16 cellular contexts compared by ENCODE assay signal in genomic region chr13:77916481-77916880, GRCh38. TPM values are rescaled to one million over a fixed set of nuclear protein-coding genes. Genes with fewer than 3 reads are reported as not detected.
DNase-seq lines count a peak whose midpoint lies in the region; ATAC-seq, FAIRE-seq and TF ChIP-seq lines count a peak whose summit lies in the region.
"Had no signal": no experiment of that assay in that cellular context is flagged by ENCODE, and none has a peak within 500 bp of the region (broad histone marks: within the 10 kb centered on the region; RNA-seq: fewer than 3 reads in every experiment).

No MANE protein-coding gene starts in this region.

- H3K4me3 ChIP-seq in iPS-15b (ENCODE audit: low read depth, low read length), result peak overlapping the region; percentile 90
- peak overlapping the region in 3 of 4 donors; percentile 13 to 55 (median 49) for H3K4me3 ChIP-seq in sigmoid colon

- no peak for TF ChIP-seq POLR2A in sigmoid colon (IDR thresholded peaks at IDR 0.05)

- H3K4me1 ChIP-seq in ES-I3 (ENCODE audit: insufficient read depth, low read length) (no peaks in the 10 kb centered on the region), iPS-15b (ENCODE audit: control insufficient read depth, insufficient read depth, low read length) (peaks cover 7% of the 10 kb centered on the region), sigmoid colon (peaks cover 0 to 19% (median 17%) of the 10 kb centered on the region in 4 donors)

- peak overlapping the region in 1 of 4 donors; percentile 16 for H3K27ac ChIP-seq in sigmoid colon

- no peak for TF ChIP-seq EP300 in sigmoid colon (IDR thresholded peaks at IDR 0.05)

- peaks cover 10% of the 10 kb centered on the region for H3K36me3 Mint-ChIP-seq in brain
- H3K36me3 Mint-ChIP-seq: CD8-positive, alpha-beta T cell had no signal

- TF ChIP-seq CTCF in brain (conservative IDR thresholded peaks at IDR 0.05), result no peak
- no peak for TF ChIP-seq CTCF in sigmoid colon (IDR thresholded peaks at IDR 0.05)

- H3K9me3 Mint-ChIP-seq in brain, result peaks cover 0 to 3% (median 0%) of the 10 kb centered on the region in 5 experiments
- H3K9me3 Mint-ChIP-seq: activated CD4-positive, alpha-beta memory T cell treated with anti-CD3 and anti-CD28 coated beads, Interleukin-2, amount 10 ng/mL, durations not matched to agents 7 days and 5 days; CD8-positive, alpha-beta T cell; central memory CD8-positive, alpha-beta T cell had no signal

- H3K9ac ChIP-seq in ES-I3 (ENCODE audit: low read depth, low read length) (peak overlapping the region; percentile 56; the same call in 1 of the 2 replicates), iPS-15b (ENCODE audit: low read depth, low read length) (no peak overlapping the region)

- intact Hi-C loops in sigmoid colon (cut with DNase I), result no loop called here

- H3K36me3 ChIP-seq in ES-I3 (ENCODE audit: insufficient read depth, low read length) (no peaks in the 10 kb centered on the region), iPS-15b (ENCODE audit: control insufficient read depth, insufficient read depth, low read length) (no peaks in the 10 kb centered on the region), sigmoid colon (no peaks in the 10 kb centered on the region)

- no peak for FAIRE-seq in GM19239 (lab: Jason Lieb, UNC)
- FAIRE-seq: endothelial cell of umbilical vein, TTC549 had no signal

- 71 to 73% methylated on average over 4 of the region's 4 CpGs for WGBS in sigmoid colon, 2 donors

- no peak for ATAC-seq in HG03571 (IDR thresholded peaks at IDR 0.05; ENCODE audit: unreplicated experiment)
- ATAC-seq: CD8-positive, alpha-beta T cell had no signal

- DNase-seq in sigmoid colon, result no peak
- no peak for DNase-seq in NCI-H1105 treated with DMSO at 0.1 percent for 48 hours (lab: John Stamatoyannopoulos, UW)
- DNase-seq in iPS-NIHi7 (ENCODE audit: extremely low spot score), result no peak
- DNase-seq in GM19239 (ENCODE audit: insufficient read length, low spot score), result no peak
- DNase-seq: activated CD4-positive, alpha-beta memory T cell treated with anti-CD3 and anti-CD28 coated beads, Interleukin-2, amount 10 ng/mL, durations not matched to agents 7 days and 5 days; CD8-positive, alpha-beta T cell; mesendoderm; NCI-H69 had no signal

- H3K4me1 Mint-ChIP-seq in brain, result peaks cover 8% of the 10 kb centered on the region
- H3K4me1 Mint-ChIP-seq: activated CD4-positive, alpha-beta memory T cell treated with anti-CD3 and anti-CD28 coated beads, Interleukin-2, amount 10 ng/mL, durations not matched to agents 7 days and 5 days; central memory CD8-positive, alpha-beta T cell had no signal

- H3K9me3 ChIP-seq in ES-I3 (ENCODE audit: control insufficient read depth, insufficient read depth, low read length) (no peaks in the 10 kb centered on the region), iPS-15b (ENCODE audit: control insufficient read depth, insufficient read depth, low read length) (no peaks in the 10 kb centered on the region), sigmoid colon (no peaks in the 10 kb centered on the region)

- H3K27me3 ChIP-seq in iPS-15b (ENCODE audit: control insufficient read depth, insufficient read depth, low read length) (peaks cover 16% of the 10 kb centered on the region), sigmoid colon (peaks cover 0 to 38% (median 4%) of the 10 kb centered on the region in 3 donors)

- peaks cover 19% of the 10 kb centered on the region for H3K27me3 Mint-ChIP-seq in brain

- H3K27ac Mint-ChIP-seq in brain, result peak overlapping the region in 4 of 5 experiments; percentile 66 to 90 (median 86)
- H3K27ac Mint-ChIP-seq: activated CD4-positive, alpha-beta memory T cell treated with anti-CD3 and anti-CD28 coated beads, Interleukin-2, amount 10 ng/mL, durations not matched to agents 7 days and 5 days; CD8-positive, alpha-beta T cell had no signal

- H3K4me3 Mint-ChIP-seq in brain, result no peak overlapping the region
- H3K4me3 Mint-ChIP-seq: activated CD4-positive, alpha-beta memory T cell treated with anti-CD3 and anti-CD28 coated beads, Interleukin-2, amount 10 ng/mL, durations not matched to agents 7 days and 5 days; CD8-positive, alpha-beta T cell; central memory CD8-positive, alpha-beta T cell; neural crest cell had no signal

RNA-seq across cellular contexts. Expression of gene EDNRB, which starts 2.1 kb away (rescaled TPM):
- 9.6 TPM for polyA plus RNA-seq in brain (ENCODE audit: insufficient read depth, low read depth, low replicate concordance)
- 10 to 100 TPM; 14.9 to 17.6 (median 16.8) TPM for total RNA-seq in sigmoid colon
- polyA plus RNA-seq in sigmoid colon, result 1 to 10 TPM; 1.6 to 6.9 (median 1.8) TPM
- total RNA-seq: activated CD4-positive, alpha-beta memory T cell treated with anti-CD3 and anti-CD28 coated beads, Interleukin-2, amount 10 ng/mL, durations not matched to agents 7 days and 5 days; CD8-positive, alpha-beta T cell had no signal
